10 cellular contexts compared by ENCODE assay signal in the genomic region with DNA sequence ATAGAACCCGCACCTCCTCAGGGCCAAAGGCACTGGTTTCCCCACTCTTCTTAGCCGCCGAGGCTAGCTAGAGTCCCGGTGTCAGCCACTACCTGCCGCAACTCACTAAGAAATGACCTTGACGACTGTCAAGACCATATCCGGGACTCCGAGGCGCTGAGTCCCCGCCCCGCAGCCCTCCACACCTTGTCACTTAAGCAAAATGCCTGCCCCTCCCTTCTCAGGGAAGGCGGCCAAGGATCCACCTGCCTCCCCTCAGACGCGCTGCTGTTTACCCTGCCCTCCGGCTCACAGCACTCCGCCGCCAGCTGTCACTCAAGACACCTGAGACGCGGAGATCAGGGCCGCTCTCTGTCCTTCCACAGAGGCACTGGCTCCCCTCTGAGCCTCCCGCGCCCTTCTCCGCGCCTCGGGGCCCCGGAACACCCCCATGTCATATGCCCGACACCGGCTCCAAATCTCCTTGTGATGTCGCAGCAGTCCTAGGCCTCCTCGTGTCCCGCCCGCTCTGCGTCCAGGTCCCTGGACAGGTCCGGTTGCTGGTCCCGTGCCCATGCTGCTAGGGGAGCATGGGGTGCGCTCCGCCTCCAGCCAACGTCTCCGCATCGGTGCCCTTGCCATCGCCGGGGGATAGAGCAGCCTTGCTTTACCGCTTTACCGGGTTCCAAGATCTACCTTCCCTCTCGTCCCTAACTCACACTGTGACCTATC. TPM values are rescaled to one million over a fixed set of nuclear protein-coding genes. Genes with fewer than 3 reads are reported as not detected.
DNase-seq lines count a peak whose midpoint lies in the region; ATAC-seq, FAIRE-seq and TF ChIP-seq lines count a peak whose summit lies in the region.
"Had no signal": no experiment of that assay in that cellular context is flagged by ENCODE, and none has a peak within 500 bp of the region (broad histone marks: within the 10 kb centered on the region; RNA-seq: fewer than 3 reads in every experiment).

No MANE protein-coding gene starts in this region.

- no peak for FAIRE-seq in D721Med (lab: Jason Lieb, UNC)
- no peak for FAIRE-seq in astrocyte (lab: Jason Lieb, UNC)

- H3K4me3 Mint-ChIP-seq in astrocyte (ENCODE audit: unreplicated experiment) (peak overlapping the region; percentile 84), natural killer cell (no peak overlapping the region)
- H3K4me3 Mint-ChIP-seq: CD8-positive, alpha-beta memory T cell had no signal

- H3K4me1 Mint-ChIP-seq in astrocyte (ENCODE audit: low read depth, unreplicated experiment) (peaks cover 5% of the 10 kb centered on the region), natural killer cell (no peaks in the 10 kb centered on the region)
- H3K4me1 Mint-ChIP-seq: CD8-positive, alpha-beta memory T cell had no signal

- TF ChIP-seq RAD21 in Ishikawa (IDR thresholded peaks at IDR 0.05; ENCODE audit: low read depth), result no peak

- no peak for TF ChIP-seq EP300 in Ishikawa (IDR thresholded peaks at IDR 0.05; ENCODE audit: borderline replicate concordance)

- TF ChIP-seq CTCF in D721Med (IDR thresholded peaks at IDR 0.05; ENCODE audit: insufficient read depth, missing control alignments) (no peak), astrocyte (IDR thresholded peaks at IDR 0.05; ENCODE audit: insufficient read depth, low read depth, low read length) (peak; percentile 1), natural killer cell (IDR thresholded peaks at IDR 0.05) (no peak)

- peaks cover 18% of the 10 kb centered on the region for H3K27me3 ChIP-seq in astrocyte (ENCODE audit: insufficient read depth, low read length)
- peaks cover 23% of the 10 kb centered on the region for H3K27me3 ChIP-seq in mucosa of stomach (ENCODE audit: control insufficient read depth, insufficient read depth, low read length)

- H3K4me3 ChIP-seq in astrocyte (ENCODE audit: insufficient read depth, low read depth, low read length), result no peak overlapping the region
- H3K4me3 ChIP-seq in mucosa of stomach (ENCODE audit: low read length), result no peak overlapping the region

- H3K27ac ChIP-seq in astrocyte (ENCODE audit: low read depth, low read length), result no peak overlapping the region

- H3K36me3 ChIP-seq in astrocyte (ENCODE audit: insufficient read depth, low read length), result no peaks in the 10 kb centered on the region
- no peaks in the 10 kb centered on the region for H3K36me3 ChIP-seq in mucosa of stomach (ENCODE audit: control insufficient read depth, insufficient read depth, low read length)

- H3K4me2 ChIP-seq in astrocyte (ENCODE audit: low read length), result peak overlapping the region; percentile 50

- no peaks in the 10 kb centered on the region for H4K20me1 ChIP-seq in astrocyte (ENCODE audit: insufficient read depth, low read length)

- peaks cover 45% of the 10 kb centered on the region for H3K27me3 Mint-ChIP-seq in astrocyte (ENCODE audit: low read depth, unreplicated experiment)
- H3K27me3 Mint-ChIP-seq in natural killer cell (ENCODE audit: low read depth in 2 of 2), result peaks cover 23 to 28% of the 10 kb centered on the region in 2 donors

- peak overlapping the region; percentile 10 for H2AFZ ChIP-seq in astrocyte (ENCODE audit: low read depth, low read length)

- peak; percentile 27 for DNase-seq in D721Med (ENCODE audit: insufficient read length, low spot score)
- DNase-seq in astrocyte (ENCODE audit: low read depth), result no peak
- no peak for DNase-seq in NCI-H1436 treated with DMSO at 0.1 percent for 48 hours (lab: John Stamatoyannopoulos, UW)
- DNase-seq in natural killer cell, result no peak
- DNase-seq in activated T-cell treated with anti-CD3 and anti-CD28 coated beads, Interleukin-2, amount 50 U/mL, for 1 hour, result no peak
- DNase-seq: CD8-positive, alpha-beta memory T cell had no signal

- intact Hi-C loops in natural killer cell (cut with micrococcal nuclease), result no loop called here

- H3K4me1 ChIP-seq in astrocyte (ENCODE audit: insufficient read depth, low read length) (no peaks in the 10 kb centered on the region), mucosa of stomach (ENCODE audit: control insufficient read depth, insufficient read depth, low read length) (peaks cover 5% of the 10 kb centered on the region)

- H3K36me3 Mint-ChIP-seq in astrocyte (ENCODE audit: low read depth, unreplicated experiment) (peaks cover 1% of the 10 kb centered on the region), natural killer cell (peaks cover 5% of the 10 kb centered on the region)

- H3K9me3 Mint-ChIP-seq in astrocyte (ENCODE audit: unreplicated experiment) (peaks cover 2% of the 10 kb centered on the region), natural killer cell (peaks cover 3 to 8% of the 10 kb centered on the region in 2 donors)

- no peak for ATAC-seq in natural killer cell
- ATAC-seq in GM19397 (IDR thresholded peaks at IDR 0.05; ENCODE audit: unreplicated experiment), result no peak

- H3K79me2 ChIP-seq in astrocyte (ENCODE audit: insufficient read depth, low read length), result no peaks in the 10 kb centered on the region

- H3K27ac Mint-ChIP-seq in astrocyte (ENCODE audit: unreplicated experiment), result no peak overlapping the region
- H3K27ac Mint-ChIP-seq in natural killer cell, result no peak overlapping the region

- H3K9ac ChIP-seq in astrocyte (ENCODE audit: low read length), result no peak overlapping the region
- H3K9ac ChIP-seq in mucosa of stomach (ENCODE audit: low read length), result peak overlapping the region; percentile 18

- H3K9me3 ChIP-seq in astrocyte (ENCODE audit: insufficient read depth, low read depth, low read length) (peaks cover 3% of the 10 kb centered on the region), mucosa of stomach (ENCODE audit: control insufficient read depth, low read length) (no peaks in the 10 kb centered on the region)

TF ChIP-seq in Ishikawa, 13 proteins besides CTCF, POLR2A, EP300 and RAD21:
- no peak for TF ChIP-seq CEBPB (IDR thresholded peaks at IDR 0.05)
- no peak for TF ChIP-seq TCF12 (IDR thresholded peaks at IDR 0.05; ENCODE audit: low read depth)
- TF ChIP-seq, protein P1, sequence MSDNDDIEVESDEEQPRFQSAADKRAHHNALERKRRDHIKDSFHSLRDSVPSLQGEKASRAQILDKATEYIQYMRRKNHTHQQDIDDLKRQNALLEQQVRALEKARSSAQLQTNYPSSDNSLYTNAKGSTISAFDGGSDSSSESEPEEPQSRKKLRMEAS (IDR thresholded peaks at IDR 0.05), result 0 out of 2 replicates have a peak, but pooled peaks have one; percentile 31

RNA-seq across cellular contexts. Expression of a gene that starts 32.5 kb away (rescaled TPM):
- not detected in 2 replicates for total RNA-seq in astrocyte
- not detected for total RNA-seq in natural killer cell
- total RNA-seq: CD8-positive, alpha-beta memory T cell; epithelial cell of proximal tubule had no signal
